In the genomic region with DNA sequence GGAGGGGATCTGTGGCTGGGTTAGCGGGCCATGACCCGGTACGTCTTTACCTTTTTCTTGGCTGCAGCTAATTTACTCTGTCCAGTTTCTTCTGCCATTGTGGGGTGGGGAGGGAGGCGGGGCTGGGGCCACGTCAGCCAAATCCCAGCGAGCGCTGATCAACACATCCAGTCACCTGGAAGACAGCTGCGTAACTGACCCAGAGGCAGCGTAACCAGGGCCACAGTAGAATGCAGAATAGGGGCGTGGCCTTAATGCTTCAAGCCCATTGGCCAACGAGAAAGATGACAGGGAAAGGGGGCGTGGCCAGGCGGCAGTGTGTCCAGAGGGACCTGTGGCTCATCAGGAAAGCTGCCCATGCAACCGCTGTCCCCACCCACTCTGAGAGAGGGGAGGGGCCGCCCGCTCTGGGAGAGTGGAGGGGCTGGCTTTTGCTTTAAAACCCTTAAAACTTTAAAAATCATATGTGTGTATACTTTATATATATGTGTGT, we compare ENCODE assay signal across 10 cellular contexts. TPM values are rescaled to one million over a fixed set of nuclear protein-coding genes. Genes with fewer than 3 reads are reported as not detected.
"Had no signal": no experiment of that assay in that cellular context is flagged by ENCODE, and none has a peak within 500 bp of the region (broad histone marks: within the 10 kb centered on the region; RNA-seq: fewer than 3 reads in every experiment).

No MANE protein-coding gene starts in this region.

RNA-seq across cellular contexts. Expression of a gene that starts 46.5 kb away (rescaled TPM):
- total RNA-seq: LHCN-M2; MCF 10A; NCI-H460; OCI-LY7; PC-9; Peyer's patch; Right ventricle myocardium inferior; SK-MEL-5; T-cell; T-helper 1 cell treated with Interleukin-12 subunit alpha and Interleukin-12 subunit beta and Interleukin-4 antibody, amounts not matched to agents 30 ng/mL and 1 ng/mL, for 36 hours had no signal
